In genomic region chr11:62652156-62653006, GRCh38 we compare ENCODE assay signal across 8 cellular contexts. TPM values are rescaled to one million over a fixed set of nuclear protein-coding genes. Genes with fewer than 3 reads are reported as not detected.
DNase-seq lines count a peak whose midpoint lies in the region; ATAC-seq and TF ChIP-seq lines count a peak whose summit lies in the region.

No MANE protein-coding gene starts in this region.

- no peaks in the 10 kb centered on the region for H3K4me1 ChIP-seq in HUES64 (ENCODE audit: insufficient read depth, low read length)

- ATAC-seq in GM18870 (IDR thresholded peaks at IDR 0.05; ENCODE audit: unreplicated experiment): peak; percentile 16
- no peak for ATAC-seq in naive B cell (ENCODE audit: low read depth in 2 of 2)
- ATAC-seq in GM21825 (IDR thresholded peaks at IDR 0.05; ENCODE audit: unreplicated experiment): no peak
- no peak for ATAC-seq in HG03108 (IDR thresholded peaks at IDR 0.05; ENCODE audit: unreplicated experiment)

- H3K9me3 ChIP-seq in HUES64 (ENCODE audit: insufficient read depth, low read depth, low read length): no peaks in the 10 kb centered on the region

- WGBS in HUES64: 41% methylated on average over 16 of the region's 16 CpGs

- H3K4me1 Mint-ChIP-seq in naive B cell: peaks cover 10 to 26% (median 24%) of the 10 kb centered on the region in 3 donors

- DNase-seq in cardiac fibroblast (ENCODE audit: low read depth in 2 of 2) (peak in 1 of 2 donors; percentile 9), naive B cell (no peak), inferior parietal cortex (ENCODE audit: extremely low spot score) (no peak), NCI-H82 treated with DMSO at 0.1 percent for 48 hours (lab: John Stamatoyannopoulos, UW; ENCODE audit: unreplicated experiment) (no peak)

- TF ChIP-seq CTCF in cardiac fibroblast (IDR thresholded peaks at IDR 0.05; ENCODE audit: low read depth, low read length): no peak

- H3K9ac ChIP-seq in HUES64 (ENCODE audit: low read depth, low read length): peak overlapping the region; percentile 87

- H3K9me3 Mint-ChIP-seq in naive B cell: peaks cover 0 to 4% (median 0%) of the 10 kb centered on the region in 7 donors

- no peaks in the 10 kb centered on the region for H3K27me3 Mint-ChIP-seq in naive B cell

- H3K36me3 ChIP-seq in HUES64 (ENCODE audit: insufficient read depth, low read length): peaks cover 25% of the 10 kb centered on the region

- H3K4me3 Mint-ChIP-seq in naive B cell: peak overlapping the region; percentile 90 to 97 (median 94)

- peak overlapping the region; percentile 79 for H3K4me3 ChIP-seq in HUES64 (ENCODE audit: low read length)
- H3K4me3 ChIP-seq in cardiac fibroblast (replicated peaks in 1 of 2; ENCODE audit: low read depth in 2 of 2, low read length in 2 of 2): peak overlapping the region; percentile 78 to 87

- no peaks in the 10 kb centered on the region for H3K27me3 ChIP-seq in HUES64 (ENCODE audit: insufficient read depth, low read length)

- no peaks in the 10 kb centered on the region for H3K36me3 Mint-ChIP-seq in naive B cell

- peak overlapping the region; percentile 80 for H3K27ac ChIP-seq in HUES64 (ENCODE audit: low read depth, low read length)

- peak overlapping the region; percentile 21 to 95 (median 94) for H3K27ac Mint-ChIP-seq in naive B cell

RNA-seq across cellular contexts. Expression of gene INTS5, which starts 0.7 kb away (rescaled TPM):
- polyA plus RNA-seq in HUES64 (2013, experiment 1 of 2): 18.1 TPM
- polyA plus RNA-seq in HUES64 (2013, experiment 2 of 2): 18.4 TPM
- polyA plus RNA-seq in naive B cell (ENCODE audit: low read depth in 6 of 6): 10 to 100 TPM; 18.3 to 40.1 (median 28.7) TPM

RNA-seq across cellular contexts. Expression of gene GANAB, which starts 6.0 kb away (rescaled TPM):
- polyA plus RNA-seq in HUES64 (2013, experiment 1 of 2): 201 TPM
- 200 TPM for polyA plus RNA-seq in HUES64 (2013, experiment 2 of 2)
- polyA plus RNA-seq in naive B cell (ENCODE audit: low read depth in 6 of 6): 100 to 1,000 TPM; 140 to 158 (median 149) TPM

RNA-seq across cellular contexts. Expression of gene C11orf98, which starts 12.6 kb away (rescaled TPM):
- polyA plus RNA-seq in HUES64 (2013, experiment 1 of 2): 177 TPM
- polyA plus RNA-seq in HUES64 (2013, experiment 2 of 2): 175 TPM
- polyA plus RNA-seq in naive B cell (ENCODE audit: low read depth in 6 of 6): 10 to 100 TPM; 37.9 to 89.1 (median 77.2) TPM

RNA-seq across cellular contexts. Expression of gene CSKMT, which starts 12.7 kb away (rescaled TPM):
- 248 TPM for polyA plus RNA-seq in HUES64 (2013, experiment 1 of 2)
- polyA plus RNA-seq in HUES64 (2013, experiment 2 of 2): 241 TPM
- 1 to 10 TPM; 2.1 to 8.4 (median 4.8) TPM for polyA plus RNA-seq in naive B cell (ENCODE audit: low read depth in 6 of 6)

RNA-seq across cellular contexts. Expression of gene UQCC3, which starts 19.1 kb away (rescaled TPM):
- 12.8 TPM for polyA plus RNA-seq in HUES64 (2013, experiment 1 of 2)
- polyA plus RNA-seq in HUES64 (2013, experiment 2 of 2): 14.5 TPM
- 10 to 100 TPM in 5 of 6 donors, 1 to 10 TPM in 1; 7.7 to 11.4 (median 10.4) TPM for polyA plus RNA-seq in naive B cell (ENCODE audit: low read depth in 6 of 6)
